10 cellular contexts compared by ENCODE assay signal in genomic region chr17:8188408-8188839, GRCh38. TPM values are rescaled to one million over a fixed set of nuclear protein-coding genes. Genes with fewer than 3 reads are reported as not detected.
DNase-seq lines count a peak whose midpoint lies in the region; ATAC-seq and TF ChIP-seq lines count a peak whose summit lies in the region.
"Had no signal": no experiment of that assay in that cellular context is flagged by ENCODE, and none has a peak within 500 bp of the region (broad histone marks: within the 10 kb centered on the region; RNA-seq: fewer than 3 reads in every experiment).

No MANE protein-coding gene starts in this region.

- H3K27me3 ChIP-seq in SJSA1 (replicated peaks), result no peaks in the 10 kb centered on the region

- H3K27ac Mint-ChIP-seq in stimulated activated naive B cell treated with anti-CD40 and anti-IgM and Interleukin-4, amounts not matched to agents 10 μg/mL and 1 μg/mL and 100 μg/mL, for 72 hours, result no peak overlapping the region

- H3K9me3 ChIP-seq in SJSA1 (replicated peaks), result no peaks in the 10 kb centered on the region

- 0 out of 2 replicates have a peak, but pooled peaks cover 4% of the 10 kb centered on the region for H3K36me3 ChIP-seq in SJSA1

- H3K4me1 Mint-ChIP-seq in stimulated activated naive B cell treated with anti-CD40 and anti-IgM and Interleukin-4, amounts not matched to agents 10 μg/mL and 1 μg/mL and 100 μg/mL, for 72 hours, result peaks cover 11 to 20% of the 10 kb centered on the region in 2 donors

- H3K4me3 Mint-ChIP-seq in stimulated activated naive B cell treated with anti-CD40 and anti-IgM and Interleukin-4, amounts not matched to agents 10 μg/mL and 1 μg/mL and 100 μg/mL, for 72 hours, result no peak overlapping the region

- no peaks in the 10 kb centered on the region for H3K27me3 Mint-ChIP-seq in stimulated activated naive B cell treated with anti-CD40 and anti-IgM and Interleukin-4, amounts not matched to agents 10 μg/mL and 1 μg/mL and 100 μg/mL, for 72 hours

- no peaks in the 10 kb centered on the region for H3K36me3 Mint-ChIP-seq in stimulated activated naive B cell treated with anti-CD40 and anti-IgM and Interleukin-4, amounts not matched to agents 10 μg/mL and 1 μg/mL and 100 μg/mL, for 72 hours

- H3K4me1 ChIP-seq in SJSA1 (replicated peaks), result peaks cover 26% of the 10 kb centered on the region

- peak; percentile 30 for DNase-seq in DMS 273 (lab: John Stamatoyannopoulos, UW; ENCODE audit: unreplicated experiment)
- no peak for DNase-seq in DMS 273 treated with DMSO at 0.1 percent for 48 hours (lab: John Stamatoyannopoulos, UW)
- no peak for DNase-seq in SJSA1 (ENCODE audit: low read depth in 1 of 2, low spot score in 2 of 2)
- no peak for DNase-seq in foreskin fibroblast
- DNase-seq in GM19240 (ENCODE audit: insufficient read length, low spot score), result no peak
- DNase-seq in HPDE6-E6E7 (ENCODE audit: extremely low spot score), result no peak
- DNase-seq in stimulated activated naive B cell treated with anti-CD40 and anti-IgM and Interleukin-4, amounts not matched to agents 10 μg/mL and 1 μg/mL and 100 μg/mL, for 72 hours, result no peak
- DNase-seq: 8988T; activated CD4-positive, CD25-positive, alpha-beta regulatory T cell treated with anti-CD3 and anti-CD28 coated beads, Interleukin-2, amount 50 U/mL, for 72 hours had no signal

- no peak for ATAC-seq in stimulated activated naive B cell treated with anti-CD40 and anti-IgM and Interleukin-4, amounts not matched to agents 10 μg/mL and 1 μg/mL and 100 μg/mL, for 72 hours (replicated peaks)

- TF ChIP-seq CTCF in foreskin fibroblast (IDR thresholded peaks at IDR 0.05; ENCODE audit: low read depth, low read length), result no peak

- no peaks in the 10 kb centered on the region for H3K9me3 Mint-ChIP-seq in stimulated activated naive B cell treated with anti-CD40 and anti-IgM and Interleukin-4, amounts not matched to agents 10 μg/mL and 1 μg/mL and 100 μg/mL, for 72 hours

- H3K27ac ChIP-seq in SJSA1, result no peak overlapping the region
- peak overlapping the region in 19 of 21 experiments; percentile 80 to 98 (median 92) for H3K27ac ChIP-seq in skin epidermis

- H3K4me3 ChIP-seq in SJSA1 (peak overlapping the region; percentile 72), foreskin fibroblast (ENCODE audit: low read depth in 1 of 2, low read length in 2 of 2) (peak overlapping the region; percentile 69 to 74), skin epidermis (peak overlapping the region; percentile 78 to 96 (median 87))

RNA-seq across cellular contexts. Expression of gene BORCS6, which starts 1.6 kb away (rescaled TPM):
- total RNA-seq in SJSA1 (2014; rRNA removed; shearing (Covaris generic)), result 4.3 and 7.4 TPM in 2 replicates

RNA-seq across cellular contexts. Expression of gene TMEM107, which starts 12.2 kb away (rescaled TPM):
- total RNA-seq in SJSA1 (2014; rRNA removed; shearing (Covaris generic)), result 11.5 and 15.9 TPM in 2 replicates

RNA-seq across cellular contexts. Expression of gene AURKB, which starts 22.0 kb away (rescaled TPM):
- 99.7 and 119 TPM in 2 replicates for total RNA-seq in SJSA1 (2014; rRNA removed; shearing (Covaris generic))

RNA-seq across cellular contexts. Expression of gene VAMP2, which starts 25.7 kb away (rescaled TPM):
- total RNA-seq in SJSA1 (2014; rRNA removed; shearing (Covaris generic)), result 2.9 and 9.7 TPM in 2 replicates

RNA-seq across cellular contexts. Expression of gene PER1, which starts 36.2 kb away (rescaled TPM):
- total RNA-seq in SJSA1 (2014; rRNA removed; shearing (Covaris generic)), result 1.0 and 8.3 TPM in 2 replicates
